9 cellular contexts compared by ENCODE assay signal in genomic region chr10:117137031-117137910, GRCh38. TPM values are rescaled to one million over a fixed set of nuclear protein-coding genes. Genes with fewer than 3 reads are reported as not detected.
DNase-seq lines count a peak whose midpoint lies in the region; ATAC-seq and TF ChIP-seq lines count a peak whose summit lies in the region.
"Had no signal": no experiment of that assay in that cellular context is flagged by ENCODE, and none has a peak within 500 bp of the region (broad histone marks: within the 10 kb centered on the region; RNA-seq: fewer than 3 reads in every experiment).

No MANE protein-coding gene starts in this region.

- peaks cover 0 to 78% of the 10 kb centered on the region in 2 donors for H3K27me3 ChIP-seq in Peyer's patch

- H3K9me3 ChIP-seq in Peyer's patch = peaks cover 0 to 7% (median 0%) of the 10 kb centered on the region in 4 donors

- no peak overlapping the region for H3K27ac ChIP-seq in Peyer's patch

- H3K36me3 Mint-ChIP-seq in activated naive CD8-positive, alpha-beta T cell treated with anti-CD3 and anti-CD28 coated beads, Interleukin-2, amount 10 ng/mL, durations not matched to agents 7 days and 5 days = peaks cover 5% of the 10 kb centered on the region
- H3K36me3 Mint-ChIP-seq: CD4-positive, CD25-positive, alpha-beta regulatory T cell had no signal

- no peak for ATAC-seq in activated naive CD8-positive, alpha-beta T cell treated with anti-CD3 and anti-CD28 coated beads, Interleukin-2, amount 10 ng/mL, durations not matched to agents 7 days and 5 days (ENCODE audit: low read depth)
- peak; percentile 29 for ATAC-seq in stimulated activated naive CD8-positive, alpha-beta T cell treated with anti-CD3 and anti-CD28 coated beads, Interleukin-15, amount 100 ng/mL, for 72 hours
- no peak for ATAC-seq in GM19463 (IDR thresholded peaks at IDR 0.05; ENCODE audit: unreplicated experiment)
- no peak for ATAC-seq in GM21529 (IDR thresholded peaks at IDR 0.05; ENCODE audit: unreplicated experiment)

- peaks cover 2% of the 10 kb centered on the region for H3K4me1 Mint-ChIP-seq in activated naive CD8-positive, alpha-beta T cell treated with anti-CD3 and anti-CD28 coated beads, Interleukin-2, amount 10 ng/mL, durations not matched to agents 7 days and 5 days
- H3K4me1 Mint-ChIP-seq in stimulated activated naive CD8-positive, alpha-beta T cell treated with anti-CD3 and anti-CD28 coated beads, Interleukin-15, amount 100 ng/mL, for 72 hours = peaks cover 56% of the 10 kb centered on the region

- no peak overlapping the region for H3K4me3 Mint-ChIP-seq in activated naive CD8-positive, alpha-beta T cell treated with anti-CD3 and anti-CD28 coated beads, Interleukin-2, amount 10 ng/mL, durations not matched to agents 7 days and 5 days
- peak overlapping the region; percentile 53 to 54 for H3K4me3 Mint-ChIP-seq in stimulated activated naive CD8-positive, alpha-beta T cell treated with anti-CD3 and anti-CD28 coated beads, Interleukin-15, amount 100 ng/mL, for 72 hours

- H3K27ac Mint-ChIP-seq in activated naive CD8-positive, alpha-beta T cell treated with anti-CD3 and anti-CD28 coated beads, Interleukin-2, amount 10 ng/mL, durations not matched to agents 7 days and 5 days = peak overlapping the region; percentile 64
- H3K27ac Mint-ChIP-seq in stimulated activated naive CD8-positive, alpha-beta T cell treated with anti-CD3 and anti-CD28 coated beads, Interleukin-15, amount 100 ng/mL, for 72 hours = no peak overlapping the region
- H3K27ac Mint-ChIP-seq: CD4-positive, CD25-positive, alpha-beta regulatory T cell had no signal

- H3K36me3 ChIP-seq in Peyer's patch = no peaks in the 10 kb centered on the region

- TF ChIP-seq CTCF in Peyer's patch (IDR thresholded peaks at IDR 0.05) = no peak

- no peak for TF ChIP-seq POLR2A in Peyer's patch (IDR thresholded peaks at IDR 0.05)

- DNase-seq in NCI-H82 (lab: John Stamatoyannopoulos, UW) (peak; percentile 72), NCI-H82 treated with DMSO at 0.1 percent for 48 hours (lab: John Stamatoyannopoulos, UW; ENCODE audit: unreplicated experiment) (no peak), iris pigment epithelial cell (ENCODE audit: low read depth) (peak; percentile 28), Peyer's patch (no peak)
- DNase-seq in activated naive CD8-positive, alpha-beta T cell treated with anti-CD3 and anti-CD28 coated beads, Interleukin-2, amount 10 ng/mL, durations not matched to agents 7 days and 5 days = peak; percentile 42
- peak in 1 of 2 donors; percentile 6 for DNase-seq in stimulated activated naive CD8-positive, alpha-beta T cell treated with anti-CD3 and anti-CD28 coated beads, Interleukin-15, amount 100 ng/mL, for 72 hours
- DNase-seq: CD4-positive, CD25-positive, alpha-beta regulatory T cell had no signal

- H3K4me3 ChIP-seq in Peyer's patch = peak overlapping the region in 2 of 4 donors; percentile 40 to 41

- peaks cover 76% of the 10 kb centered on the region for H3K27me3 Mint-ChIP-seq in activated naive CD8-positive, alpha-beta T cell treated with anti-CD3 and anti-CD28 coated beads, Interleukin-2, amount 10 ng/mL, durations not matched to agents 7 days and 5 days
- H3K27me3 Mint-ChIP-seq in stimulated activated naive CD8-positive, alpha-beta T cell treated with anti-CD3 and anti-CD28 coated beads, Interleukin-15, amount 100 ng/mL, for 72 hours = peaks cover 96% of the 10 kb centered on the region

- peaks cover 1% of the 10 kb centered on the region for H3K9me3 Mint-ChIP-seq in activated naive CD8-positive, alpha-beta T cell treated with anti-CD3 and anti-CD28 coated beads, Interleukin-2, amount 10 ng/mL, durations not matched to agents 7 days and 5 days
- no peaks in the 10 kb centered on the region for H3K9me3 Mint-ChIP-seq in stimulated activated naive CD8-positive, alpha-beta T cell treated with anti-CD3 and anti-CD28 coated beads, Interleukin-15, amount 100 ng/mL, for 72 hours

- POLR2A ChIA-PET in activated naive CD8-positive, alpha-beta T cell treated with anti-CD3 and anti-CD28 coated beads, Interleukin-2, amount 10 ng/mL, durations not matched to agents 7 days and 5 days (lab: Charles Lee) = no interaction called here

- peaks cover 0 to 23% (median 0%) of the 10 kb centered on the region in 4 donors for H3K4me1 ChIP-seq in Peyer's patch

RNA-seq across cellular contexts. Expression of gene VAX1, which starts 0.8 kb away (rescaled TPM):
- not detected for total RNA-seq in activated naive CD8-positive, alpha-beta T cell treated with anti-CD3 and anti-CD28 coated beads, Interleukin-2, amount 10 ng/mL, durations not matched to agents 7 days and 5 days
- total RNA-seq in Peyer's patch = not detected
- total RNA-seq: CD4-positive, CD25-positive, alpha-beta regulatory T cell had no signal

Comparison
In these comparisons a context has a peak if more than half of its experiments do, and no peak if none do; other contexts are left out.
1. DNase-seq: peak in NCI-H82 (single experiment), activated naive CD8-positive, alpha-beta T cell treated with anti-CD3 and anti-CD28 coated beads, Interleukin-2, amount 10 ng/mL, durations not matched to agents 7 days and 5 days (single experiment) and iris pigment epithelial cell (single experiment); none in NCI-H82 treated with DMSO at 0.1 percent for 48 hours (single experiment) and Peyer's patch (0 of 3).